In genomic region chr1:27018316-27018715, GRCh38 we compare ENCODE assay signal across 18 cellular contexts. TPM values are rescaled to one million over a fixed set of nuclear protein-coding genes. Genes with fewer than 3 reads are reported as not detected.
"Had no signal": no experiment of that assay in that cellular context is flagged by ENCODE, and none has a peak within 500 bp of the region (broad histone marks: within the 10 kb centered on the region; RNA-seq: fewer than 3 reads in every experiment).

No MANE protein-coding gene starts in this region.

- H3K4me3 ChIP-seq: left lung, mucosa of descending colon, ovary, sigmoid colon, spleen had no signal

- H3K9me3 ChIP-seq: left lung, mucosa of descending colon, ovary, sigmoid colon, spleen had no signal

- DNase-seq: activated CD4-positive, CD25-positive, alpha-beta regulatory T cell treated with anti-CD3 and anti-CD28 coated beads, Interleukin-2, amount 50 U/mL, for 72 hours; activated naive CD4-positive, alpha-beta T cell treated with anti-CD3 and anti-CD28 coated beads for 36 hours; activated naive CD8-positive, alpha-beta T cell treated with anti-CD3 and anti-CD28 coated beads, Interleukin-2, amount 50 U/mL, for 24 hours; activated T-cell treated with anti-CD3 and anti-CD28 coated beads for 4 hours; aorta; islet precursor cell; left lung; mucosa of descending colon; naive thymus-derived CD4-positive, alpha-beta T cell; ovary; sigmoid colon; spleen; stimulated activated naive CD8-positive, alpha-beta T cell treated with anti-CD3 and anti-CD28 coated beads, Interleukin-15, amount 100 ng/mL, for 72 hours had no signal

- ATAC-seq: activated naive CD8-positive, alpha-beta T cell treated with anti-CD3 and anti-CD28 coated beads, Interleukin-2, amount 50 U/mL, for 24 hours; activated T-helper 17 cell treated with anti-CD3 and anti-CD28 coated beads, Interleukin-2, amount 50 U/mL, for 72 hours; left lung; mucosa of descending colon; naive thymus-derived CD4-positive, alpha-beta T cell; stimulated activated naive CD8-positive, alpha-beta T cell treated with anti-CD3 and anti-CD28 coated beads, Interleukin-15, amount 100 ng/mL, for 72 hours had no signal

- H3K36me3 ChIP-seq: left lung, ovary, sigmoid colon, spleen had no signal

- H3K27ac ChIP-seq: left lung, ovary, sigmoid colon, spleen had no signal

- H3K27me3 ChIP-seq: left lung, ovary, sigmoid colon had no signal

RNA-seq across cellular contexts. Expression of gene TENT5B, which starts 5.7 kb away (rescaled TPM):
- total RNA-seq: activated naive CD4-positive, alpha-beta T cell treated with anti-CD3 and anti-CD28 coated beads for 36 hours; activated T-helper 17 cell treated with anti-CD3 and anti-CD28 coated beads, Interleukin-2, amount 50 U/mL, for 72 hours had no signal
- polyA plus RNA-seq: naive thymus-derived CD4-positive, alpha-beta T cell had no signal

RNA-seq across cellular contexts. Expression of gene TRNP1, which starts 24.8 kb away (rescaled TPM):
- total RNA-seq: activated T-helper 17 cell treated with anti-CD3 and anti-CD28 coated beads, Interleukin-2, amount 50 U/mL, for 72 hours had no signal
- polyA plus RNA-seq: naive thymus-derived CD4-positive, alpha-beta T cell had no signal

RNA-seq across cellular contexts. Expression of gene KDF1, which starts 58.0 kb away (rescaled TPM):
- total RNA-seq: activated T-helper 17 cell treated with anti-CD3 and anti-CD28 coated beads, Interleukin-2, amount 50 U/mL, for 72 hours; aorta; chondrocyte; dermis microvascular lymphatic vessel endothelial cell; pulmonary artery endothelial cell; sigmoid colon; temporal lobe had no signal
